Comparison of ENCODE assay signal across 11 cellular contexts in the genomic region with DNA sequence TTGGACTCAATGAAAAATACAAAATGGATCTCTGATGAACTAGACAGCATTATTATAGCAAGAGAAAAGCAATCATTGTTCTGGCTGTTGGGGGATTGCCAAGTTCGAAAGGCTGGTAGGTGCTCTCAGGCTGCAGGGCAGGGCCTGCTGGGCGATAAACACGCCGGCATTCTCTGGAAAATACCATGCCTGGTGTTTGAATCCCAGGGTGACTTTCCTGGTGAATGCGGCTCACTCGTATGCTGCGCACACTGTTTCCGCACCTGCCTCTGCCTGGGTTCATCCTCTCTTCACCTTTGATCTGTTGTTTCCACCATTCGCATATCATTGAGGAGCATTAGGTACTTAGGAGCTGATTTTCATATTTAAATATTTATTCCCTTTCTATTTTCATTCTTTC. TPM values are rescaled to one million over a fixed set of nuclear protein-coding genes. Genes with fewer than 3 reads are reported as not detected.
DNase-seq lines count a peak whose midpoint lies in the region.
"Had no signal": no experiment of that assay in that cellular context is flagged by ENCODE, and none has a peak within 500 bp of the region (broad histone marks: within the 10 kb centered on the region; RNA-seq: fewer than 3 reads in every experiment).

No MANE protein-coding gene starts in this region.

- H3K9me3 ChIP-seq in iPS-15b (ENCODE audit: control insufficient read depth, insufficient read depth, low read length), result no peaks in the 10 kb centered on the region

- peak overlapping the region; percentile 29 for H3K9ac ChIP-seq in iPS-15b (ENCODE audit: low read depth, low read length)

- peaks cover 2% of the 10 kb centered on the region for H3K36me3 ChIP-seq in iPS-15b (ENCODE audit: control insufficient read depth, insufficient read depth, low read length)

- DNase-seq in NCI-H1048 (lab: John Stamatoyannopoulos, UW) (peak; percentile 62), NCI-H748 treated with DMSO at 0.1 percent for 48 hours (lab: John Stamatoyannopoulos, UW) (peak; percentile 83), retina (peak; percentile 49), dedifferentiated amniotic fluid mesenchymal stem cell (ENCODE audit: extremely low spot score) (no peak), HT-29 (ENCODE audit: low spot score) (no peak)
- no peak for DNase-seq in activated CD4-positive, alpha-beta T cell treated with anti-CD3 and anti-CD28 coated beads for 1 hour
- DNase-seq: activated gamma-delta T cell; naive thymus-derived CD8-positive, alpha-beta T cell; NCI-H187 treated with DMSO at 0.1 percent for 48 hours had no signal

- no peaks in the 10 kb centered on the region for H3K27me3 ChIP-seq in iPS-15b (ENCODE audit: control insufficient read depth, insufficient read depth, low read length)

- peaks cover 18% of the 10 kb centered on the region for H3K4me1 ChIP-seq in iPS-15b (ENCODE audit: control insufficient read depth, insufficient read depth, low read length)

- peak overlapping the region; percentile 59 for H3K4me3 ChIP-seq in iPS-15b (ENCODE audit: low read depth, low read length)
- H3K4me3 ChIP-seq: SK-N-MC had no signal

RNA-seq across cellular contexts. Expression of gene GCNT2, which starts 37.4 kb away (rescaled TPM):
- total RNA-seq in HT-29 (2014; rRNA removed; shearing (Covaris generic)), result 4.6 and 9.7 TPM in 2 replicates

Comparison
In these comparisons a context has a peak if more than half of its experiments do, and no peak if none do; other contexts are left out.
1. DNase-seq: peak in NCI-H1048 (single experiment), NCI-H748 treated with DMSO at 0.1 percent for 48 hours (single experiment) and retina (single experiment); none in activated CD4-positive, alpha-beta T cell treated with anti-CD3 and anti-CD28 coated beads for 1 hour (single experiment), dedifferentiated amniotic fluid mesenchymal stem cell (single experiment) and HT-29 (single experiment).